2 cellular contexts compared by ENCODE assay signal in the genomic region with DNA sequence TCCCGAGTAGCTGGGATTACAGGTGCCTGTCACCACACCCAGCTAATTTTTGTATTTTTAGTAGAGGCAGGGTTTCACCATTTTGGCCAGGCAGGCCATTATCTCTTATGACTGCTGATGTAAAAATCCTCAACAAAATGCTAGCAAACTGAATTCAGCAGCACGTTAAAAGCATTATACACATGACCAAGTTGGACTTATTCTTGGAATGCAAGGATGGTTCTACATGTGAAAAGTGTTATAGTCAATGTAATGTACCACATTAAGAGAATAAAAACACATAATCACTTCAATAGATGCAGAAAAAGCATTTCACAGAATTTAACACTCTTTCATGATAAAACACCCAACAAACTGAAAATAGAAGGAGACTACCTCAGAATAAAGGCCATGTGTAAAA.
TF ChIP-seq lines count a peak whose summit lies in the region.

No MANE protein-coding gene starts in this region.

TF ChIP-seq in K562, 482 proteins besides CTCF, POLR2A, EP300 and RAD21:
- TF ChIP-seq IRF9 (tag; IDR thresholded peaks at IDR 0.05): no peak
- TF ChIP-seq ZNF324 (CRISPR knock-in tag; IDR thresholded peaks at IDR 0.05): peak; percentile 92
TF ChIP-seq in K562: peak in this region for 1.

TF ChIP-seq in endothelial cell of umbilical vein, 7 proteins besides CTCF, POLR2A, EP300 and RAD21:
- TF ChIP-seq EZH2 (IDR thresholded peaks at IDR 0.05; ENCODE audit: borderline replicate concordance, low read depth, low read length, severe bottlenecking) (no peak), GATA2 (IDR thresholded peaks at IDR 0.05; ENCODE audit: insufficient read depth, insufficient read length, low read depth, low read length) (no peak), POLR2AphosphoS5 (IDR thresholded peaks at IDR 0.05; ENCODE audit: insufficient read depth, low read depth, low read length) (no peak)
- TF ChIP-seq, protein P1, sequence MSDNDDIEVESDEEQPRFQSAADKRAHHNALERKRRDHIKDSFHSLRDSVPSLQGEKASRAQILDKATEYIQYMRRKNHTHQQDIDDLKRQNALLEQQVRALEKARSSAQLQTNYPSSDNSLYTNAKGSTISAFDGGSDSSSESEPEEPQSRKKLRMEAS (IDR thresholded peaks at IDR 0.05; ENCODE audit: insufficient read depth, insufficient read length): no peak
